Comparison of ENCODE assay signal across 9 cellular contexts in the genomic region with DNA sequence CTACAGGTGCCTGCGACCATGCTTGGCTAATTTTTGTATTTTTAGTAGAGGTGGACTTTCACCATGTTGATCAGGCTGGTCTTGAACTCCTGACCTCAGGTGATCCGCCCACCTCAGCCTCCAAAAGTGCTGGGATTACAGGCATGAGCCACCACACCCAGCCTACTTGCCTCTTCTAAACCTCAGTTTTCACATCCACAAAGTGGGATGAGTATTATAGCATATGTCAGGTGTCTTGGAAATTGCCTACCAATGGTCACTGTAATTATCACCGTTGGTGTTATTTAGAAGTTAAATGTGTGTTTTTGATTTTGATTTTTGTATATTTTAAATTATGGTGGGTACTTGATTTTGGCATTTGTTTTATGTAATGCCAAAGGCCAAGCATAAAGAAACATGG. TPM values are rescaled to one million over a fixed set of nuclear protein-coding genes. Genes with fewer than 3 reads are reported as not detected.
"Had no signal": no experiment of that assay in that cellular context is flagged by ENCODE, and none has a peak within 500 bp of the region (broad histone marks: within the 10 kb centered on the region; RNA-seq: fewer than 3 reads in every experiment).

No MANE protein-coding gene starts in this region.

- DNase-seq: H9, HCEC 1CT, HFFc6, KG1 had no signal

- FAIRE-seq: H1, H54, HTR-8/SVneo had no signal

- H3K4me3 ChIP-seq: GM23338 had no signal

- ATAC-seq: GM23338 had no signal

- H3K4me2 ChIP-seq: GM23338 had no signal

- H2AFZ ChIP-seq: GM23338 had no signal

RNA-seq across cellular contexts. Expression of a gene that starts 36.7 kb away (rescaled TPM):
- polyA plus RNA-seq: IgD-negative memory B cell had no signal
